Comparison of ENCODE assay signal across 38 cellular contexts in the genomic region with DNA sequence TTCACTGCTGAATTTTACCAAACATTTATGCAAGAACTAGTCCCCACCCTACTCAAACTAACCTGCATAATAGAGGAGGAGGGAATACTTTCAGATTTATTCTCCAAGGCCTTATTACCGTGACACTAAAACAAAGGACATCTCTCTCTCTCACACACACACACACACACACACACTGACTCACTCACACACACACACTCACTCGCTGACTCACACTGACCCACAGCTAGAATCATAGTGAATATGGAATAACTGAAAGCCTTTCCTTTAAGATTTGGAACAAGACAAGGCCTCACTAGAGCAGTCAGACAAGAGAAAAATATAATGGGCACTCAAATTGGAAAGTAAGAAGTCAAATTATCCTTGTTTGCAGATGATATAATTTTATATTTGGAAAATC.
DNase-seq lines count a peak whose midpoint lies in the region; ATAC-seq, FAIRE-seq and TF ChIP-seq lines count a peak whose summit lies in the region.
"Had no signal": no experiment of that assay in that cellular context is flagged by ENCODE, and none has a peak within 500 bp of the region (broad histone marks: within the 10 kb centered on the region; RNA-seq: fewer than 3 reads in every experiment).

No MANE protein-coding gene starts in this region.

- POLR2A ChIA-PET in HepG2 (lab: Yijun Ruan, JAX): no interaction called here
- POLR2A ChIA-PET in activated CD4-positive, alpha-beta T cell treated with anti-CD3 and anti-CD28 coated beads, Interleukin-2, amount 10 ng/mL, durations not matched to agents 7 days and 5 days (lab: Charles Lee): no interaction called here

- peak; percentile 4 for DNase-seq in AG09309 (ENCODE audit: low read depth)
- peak; percentile 19 for DNase-seq in HPDE6-E6E7 (ENCODE audit: extremely low spot score)
- peak; percentile 2 for DNase-seq in astrocyte of the cerebellum (ENCODE audit: low read depth)
- DNase-seq in fibroblast of peridontal ligament (ENCODE audit: extremely low read depth): peak; percentile 10
- no peak for DNase-seq in GM19239 (ENCODE audit: insufficient read length, low spot score)
- no peak for DNase-seq in natural killer cell treated with Interleukin-12 subunit alpha and Interleukin-12 subunit beta and Interleukin-15 and Interleukin-18, amount 100 ng/mL, for 72 hours (ENCODE audit: low spot score)
- no peak for DNase-seq in HepG2 (ENCODE audit: low spot score)
- DNase-seq in activated CD4-positive, alpha-beta T cell treated with anti-CD3 and anti-CD28 coated beads, Interleukin-2, amount 10 ng/mL, durations not matched to agents 7 days and 5 days: no peak
- DNase-seq: activated CD4-positive, alpha-beta T cell treated with anti-CD3 and anti-CD28 coated beads, Interleukin-2, amount 10 ng/mL, durations not matched to agents 24 days and 14 days; activated naive CD4-positive, alpha-beta T cell treated with Interleukin-2 at 50 U/mL for 16 hours; activated T-cell treated with anti-CD3 and anti-CD28 coated beads, Interleukin-2, amount 50 U/mL, for 48 hours; amniotic stem cell; central memory CD4-positive, alpha-beta T cell; DMS79 treated with DMSO at 0.1 percent for 48 hours; dorsolateral prefrontal cortex; HFFc6; hypothalamus; KBM-7; left ventricle myocardium superior; MM.1S; natural killer cell; NCI-H1436; NCI-H510A treated with DMSO at 0.1 percent for 48 hours; NK-92 treated with Interleukin-12 subunit alpha and Interleukin-12 subunit beta, amount 100 ng/mL, for 24 hours; pancreas; spleen; stimulated activated CD4-positive, alpha-beta T cell treated with anti-CD3 and anti-CD28 coated beads, Interleukin-2, amount 100 ng/mL, for 48 hours; substantia nigra; T-helper 2 cell; upper lobe of left lung had no signal

- no peak for TF ChIP-seq CTCF in AG09309 (IDR thresholded peaks at IDR 0.05; ENCODE audit: control insufficient read depth, insufficient read depth, low read depth, low read length, missing control alignments)
- TF ChIP-seq CTCF in astrocyte of the cerebellum (IDR thresholded peaks at IDR 0.05; ENCODE audit: low read depth, low read length, missing control alignments): no peak
- TF ChIP-seq CTCF in HepG2 (CRISPR knock-in tag; IDR thresholded peaks at IDR 0.05): no peak

- no peak for TF ChIP-seq POLR2A in HepG2 (IDR thresholded peaks at IDR 0.05; ENCODE audit: insufficient read depth in 1 of 2, low read depth in 2 of 2, low read length in 2 of 2)

- no peak for TF ChIP-seq RAD21 in HepG2 (CRISPR knock-in tag; IDR thresholded peaks at IDR 0.05)

- H3K4me3 Mint-ChIP-seq in natural killer cell treated with Interleukin-12 subunit alpha and Interleukin-12 subunit beta and Interleukin-15 and Interleukin-18, amount 100 ng/mL, for 72 hours: no peak overlapping the region
- no peak overlapping the region for H3K4me3 Mint-ChIP-seq in activated CD4-positive, alpha-beta T cell treated with anti-CD3 and anti-CD28 coated beads, Interleukin-2, amount 10 ng/mL, durations not matched to agents 7 days and 5 days
- H3K4me3 Mint-ChIP-seq: activated CD4-positive, alpha-beta T cell treated with anti-CD3 and anti-CD28 coated beads, Interleukin-2, amount 10 ng/mL, durations not matched to agents 24 days and 14 days; B cell; HFFc6; mesothelial cell of epicardium; natural killer cell; stimulated activated effector memory CD8-positive, alpha-beta T cell treated with anti-CD3 and anti-CD28 coated beads, Interleukin-12 subunit alpha, Interleukin-12 subunit beta, amount 100 ng/mL, for 72 hours had no signal

- intact Hi-C loops in HepG2 (cut with micrococcal nuclease; ENCODE audit: unreplicated experiment): no loop called here

- no peak overlapping the region for H3K4me2 ChIP-seq in HepG2 (ENCODE audit: low read depth, low read length)

- ATAC-seq in natural killer cell treated with Interleukin-12 subunit alpha and Interleukin-12 subunit beta and Interleukin-15 and Interleukin-18, amount 100 ng/mL, for 72 hours: no peak
- no peak for ATAC-seq in HepG2
- ATAC-seq: left ventricle myocardium superior; natural killer cell; Panc1; pancreas; stimulated activated effector memory CD8-positive, alpha-beta T cell treated with anti-CD3 and anti-CD28 coated beads, Interleukin-12 subunit alpha, Interleukin-12 subunit beta, amount 100 ng/mL, for 72 hours had no signal

- no peak overlapping the region for H3K27ac ChIP-seq in HepG2 (ENCODE audit: extremely low read length, insufficient read depth, low read length)
- H3K27ac ChIP-seq: dorsolateral prefrontal cortex, pancreas, spleen, upper lobe of left lung, VCaP had no signal

- TF ChIP-seq EP300 in HepG2 (IDR thresholded peaks at IDR 0.05; ENCODE audit: low read depth in 2 of 2, low read length in 2 of 2) (no peak), HepG2 (CRISPR knock-in tag; IDR thresholded peaks at IDR 0.05; ENCODE audit: borderline replicate concordance) (no peak)

- no peaks in the 10 kb centered on the region for H3K79me2 ChIP-seq in HepG2 (ENCODE audit: insufficient read depth, low read length)

- H3K27me3 ChIP-seq in HepG2 (ENCODE audit: control insufficient read depth in 1 of 2, insufficient read depth in 2 of 2, low read length in 2 of 2): no peaks in the 10 kb centered on the region
- H3K27me3 ChIP-seq: dorsolateral prefrontal cortex, pancreas, spleen, upper lobe of left lung had no signal

- H2AFZ ChIP-seq in HepG2 (ENCODE audit: low read length): no peak overlapping the region

- H3K4me3 ChIP-seq in AG09309 (ENCODE audit: control insufficient read depth, low read depth, low read length) (no peak overlapping the region), astrocyte of the cerebellum (ENCODE audit: low read depth, low read length) (no peak overlapping the region), HepG2 (replicated peaks in 1 of 3; ENCODE audit: insufficient read depth in 1 of 3, low read depth in 2 of 3, low read length in 3 of 3) (no peak overlapping the region)
- H3K4me3 ChIP-seq: dorsolateral prefrontal cortex, pancreas, spleen, upper lobe of left lung had no signal

- 0% methylated on average over 2 of the region's 2 CpGs for WGBS in HepG2 (ENCODE audit: low lambda C conversion rate)

- H3K4me1 Mint-ChIP-seq in natural killer cell treated with Interleukin-12 subunit alpha and Interleukin-12 subunit beta and Interleukin-15 and Interleukin-18, amount 100 ng/mL, for 72 hours (ENCODE audit: low read depth in 2 of 2): no peaks in the 10 kb centered on the region
- H3K4me1 Mint-ChIP-seq in activated CD4-positive, alpha-beta T cell treated with anti-CD3 and anti-CD28 coated beads, Interleukin-2, amount 10 ng/mL, durations not matched to agents 7 days and 5 days: no peaks in the 10 kb centered on the region
- H3K4me1 Mint-ChIP-seq: activated CD4-positive, alpha-beta T cell treated with anti-CD3 and anti-CD28 coated beads, Interleukin-2, amount 10 ng/mL, durations not matched to agents 24 days and 14 days; B cell; mesothelial cell of epicardium; natural killer cell; stimulated activated effector memory CD8-positive, alpha-beta T cell treated with anti-CD3 and anti-CD28 coated beads, Interleukin-12 subunit alpha, Interleukin-12 subunit beta, amount 100 ng/mL, for 72 hours had no signal

- no peak overlapping the region for H3K27ac Mint-ChIP-seq in natural killer cell treated with Interleukin-12 subunit alpha and Interleukin-12 subunit beta and Interleukin-15 and Interleukin-18, amount 100 ng/mL, for 72 hours
- H3K27ac Mint-ChIP-seq in activated CD4-positive, alpha-beta T cell treated with anti-CD3 and anti-CD28 coated beads, Interleukin-2, amount 10 ng/mL, durations not matched to agents 7 days and 5 days: no peak overlapping the region
- H3K27ac Mint-ChIP-seq: activated CD4-positive, alpha-beta T cell treated with anti-CD3 and anti-CD28 coated beads, Interleukin-2, amount 10 ng/mL, durations not matched to agents 24 days and 14 days; B cell; HFFc6; mesothelial cell of epicardium; natural killer cell; stimulated activated effector memory CD8-positive, alpha-beta T cell treated with anti-CD3 and anti-CD28 coated beads, Interleukin-12 subunit alpha, Interleukin-12 subunit beta, amount 100 ng/mL, for 72 hours had no signal

- FAIRE-seq in GM19239 (lab: Jason Lieb, UNC): no peak
- FAIRE-seq in HepG2 (lab: Jason Lieb, UNC): no peak
- FAIRE-seq: endothelial cell of umbilical vein, frontal cortex, GM12891, pancreas had no signal

- H3K9ac ChIP-seq in HepG2 (ENCODE audit: insufficient read depth, low read depth, low read length): no peak overlapping the region

- no peaks in the 10 kb centered on the region for H3K27me3 Mint-ChIP-seq in natural killer cell treated with Interleukin-12 subunit alpha and Interleukin-12 subunit beta and Interleukin-15 and Interleukin-18, amount 100 ng/mL, for 72 hours
- no peaks in the 10 kb centered on the region for H3K27me3 Mint-ChIP-seq in activated CD4-positive, alpha-beta T cell treated with anti-CD3 and anti-CD28 coated beads, Interleukin-2, amount 10 ng/mL, durations not matched to agents 7 days and 5 days
- H3K27me3 Mint-ChIP-seq: activated CD4-positive, alpha-beta T cell treated with anti-CD3 and anti-CD28 coated beads, Interleukin-2, amount 10 ng/mL, durations not matched to agents 24 days and 14 days; B cell had no signal

- CTCF ChIA-PET in HepG2 (lab: Yijun Ruan, JAX; ENCODE audit: low intra/inter-chr PET ratio, low total read pairs): no interaction called here
- CTCF ChIA-PET in activated CD4-positive, alpha-beta T cell treated with anti-CD3 and anti-CD28 coated beads, Interleukin-2, amount 10 ng/mL, durations not matched to agents 7 days and 5 days (lab: Charles Lee): no interaction called here

- H3K36me3 Mint-ChIP-seq in natural killer cell treated with Interleukin-12 subunit alpha and Interleukin-12 subunit beta and Interleukin-15 and Interleukin-18, amount 100 ng/mL, for 72 hours: peaks cover 14% of the 10 kb centered on the region
- no peaks in the 10 kb centered on the region for H3K36me3 Mint-ChIP-seq in activated CD4-positive, alpha-beta T cell treated with anti-CD3 and anti-CD28 coated beads, Interleukin-2, amount 10 ng/mL, durations not matched to agents 7 days and 5 days (ENCODE audit: low read depth)
- H3K36me3 Mint-ChIP-seq: stimulated activated effector memory CD8-positive, alpha-beta T cell treated with anti-CD3 and anti-CD28 coated beads, Interleukin-12 subunit alpha, Interleukin-12 subunit beta, amount 100 ng/mL, for 72 hours had no signal

- peaks cover 92% of the 10 kb centered on the region for H3K9me3 ChIP-seq in HepG2 (ENCODE audit: low read length)
- H3K9me3 ChIP-seq: pancreas had no signal

- no TSS peak for BruUV-seq in HepG2 (replicated peaks; lab: Mats Ljungman, UMichigan)

- peaks cover 28% of the 10 kb centered on the region for H3K9me3 Mint-ChIP-seq in natural killer cell treated with Interleukin-12 subunit alpha and Interleukin-12 subunit beta and Interleukin-15 and Interleukin-18, amount 100 ng/mL, for 72 hours
- H3K9me3 Mint-ChIP-seq in activated CD4-positive, alpha-beta T cell treated with anti-CD3 and anti-CD28 coated beads, Interleukin-2, amount 10 ng/mL, durations not matched to agents 7 days and 5 days: peaks cover 10% of the 10 kb centered on the region

- H4K20me1 ChIP-seq in HepG2 (ENCODE audit: insufficient read depth, low read length): no peaks in the 10 kb centered on the region

- H3K36me3 ChIP-seq in HepG2 (replicated peaks in 1 of 2; ENCODE audit: control insufficient read depth in 1 of 2, insufficient read depth in 2 of 2, low read length in 2 of 2): no peaks in the 10 kb centered on the region
- H3K36me3 ChIP-seq: pancreas, spleen, upper lobe of left lung had no signal

- H3K4me1 ChIP-seq in HepG2 (ENCODE audit: insufficient read depth, low read length): no peaks in the 10 kb centered on the region
- H3K4me1 ChIP-seq: pancreas, spleen, upper lobe of left lung had no signal

- in situ Hi-C loops in astrocyte of the cerebellum (cut with HindIII; ENCODE audit: low sequenced_read_pairs): no loop called here
- in situ Hi-C loops in HepG2 (cut with HindIII; ENCODE audit: extremely low pct_ligation_motif_present, low pct_unique_long_range_greater_than_20kb): no loop called here

Comparison
In these comparisons a context has a peak if more than half of its experiments do, and no peak if none do; other contexts are left out.
1. DNase-seq: peak in AG09309 (single experiment), HPDE6-E6E7 (single experiment), astrocyte of the cerebellum (single experiment) and fibroblast of peridontal ligament (single experiment); none in GM19239 (single experiment), natural killer cell treated with Interleukin-12 subunit alpha and Interleukin-12 subunit beta and Interleukin-15 and Interleukin-18, amount 100 ng/mL, for 72 hours (single experiment), HepG2 (single experiment) and activated CD4-positive, alpha-beta T cell treated with anti-CD3 and anti-CD28 coated beads, Interleukin-2, amount 10 ng/mL, durations not matched to agents 7 days and 5 days (single experiment).